In the genomic region with DNA sequence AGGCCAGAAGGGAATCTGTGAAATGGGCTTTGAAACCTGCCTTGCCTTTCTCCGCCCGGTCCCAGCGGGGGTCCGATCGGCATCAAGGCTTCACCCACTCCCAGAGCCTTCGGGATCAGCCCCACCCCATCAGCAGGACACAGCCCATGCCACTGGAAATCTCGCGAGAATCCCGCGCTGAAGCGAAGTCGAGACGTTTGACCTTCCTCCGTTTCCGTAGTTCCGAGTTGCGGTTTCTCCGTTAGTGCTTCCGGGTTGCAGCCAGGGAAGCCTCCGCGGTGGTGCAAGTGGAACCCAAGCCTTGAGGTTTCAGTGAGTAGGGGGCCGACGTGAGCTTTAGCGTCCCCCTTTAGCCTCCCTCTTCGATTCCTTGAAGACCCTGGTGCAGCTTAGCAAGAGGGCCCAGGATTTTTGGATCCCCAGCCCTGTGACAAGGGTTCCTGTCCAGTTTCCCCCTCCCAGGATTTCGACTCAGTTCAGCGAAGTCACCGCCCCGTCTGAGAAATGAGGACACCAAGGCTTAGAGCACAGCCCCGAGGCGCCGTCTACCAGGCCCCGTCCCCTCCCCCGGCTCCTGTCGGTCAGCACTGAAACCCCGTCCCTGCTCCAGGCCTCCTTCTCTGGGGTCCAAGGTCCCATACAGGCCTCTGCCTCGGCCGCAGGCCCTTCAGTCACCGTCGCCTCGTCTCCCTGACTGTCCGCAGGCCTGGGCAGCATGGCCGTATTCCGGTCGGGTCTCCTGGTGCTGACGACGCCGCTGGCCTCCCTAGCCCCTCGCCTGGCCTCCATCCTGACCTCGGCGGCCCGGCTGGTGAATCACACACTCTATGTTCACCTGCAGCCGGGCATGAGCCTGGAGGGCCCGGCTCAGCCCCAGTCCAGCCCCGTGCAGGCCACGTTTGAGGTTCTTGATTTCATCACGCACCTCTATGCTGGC, we compare ENCODE assay signal across 1 cellular context.
TF ChIP-seq lines count a peak whose summit lies in the region.

A gene (plus strand): TSS at position 241 of the 937 bp plus-strand sequence. CDS start 475 bp downstream, at position 716.

TF ChIP-seq in H1, 55 proteins besides CTCF, POLR2A, EP300 and RAD21 (continued from another document):
- TF ChIP-seq, protein P1, sequence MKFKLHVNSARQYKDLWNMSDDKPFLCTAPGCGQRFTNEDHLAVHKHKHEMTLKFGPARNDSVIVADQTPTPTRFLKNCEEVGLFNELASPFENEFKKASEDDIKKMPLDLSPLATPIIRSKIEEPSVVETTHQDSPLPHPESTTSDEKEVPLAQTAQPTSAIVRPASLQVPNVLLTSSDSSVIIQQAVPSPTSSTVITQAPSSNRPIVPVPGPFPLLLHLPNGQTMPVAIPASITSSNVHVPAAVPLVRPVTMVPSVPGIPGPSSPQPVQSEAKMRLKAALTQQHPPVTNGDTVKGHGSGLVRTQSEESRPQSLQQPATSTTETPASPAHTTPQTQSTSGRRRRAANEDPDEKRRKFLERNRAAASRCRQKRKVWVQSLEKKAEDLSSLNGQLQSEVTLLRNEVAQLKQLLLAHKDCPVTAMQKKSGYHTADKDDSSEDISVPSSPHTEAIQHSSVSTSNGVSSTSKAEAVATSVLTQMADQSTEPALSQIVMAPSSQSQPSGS (IDR thresholded peaks at IDR 0.05; ENCODE audit: low read length) = peak; percentile 96; the same call in 1 of the 2 replicates
- peak; percentile 84; the same call in 1 of the 2 replicates for TF ChIP-seq GABPA (IDR thresholded peaks at IDR 0.05; ENCODE audit: borderline replicate concordance, insufficient read depth, low read length)
- TF ChIP-seq TCF12 (IDR thresholded peaks at IDR 0.05; ENCODE audit: low read depth, low read length) = 0 out of 2 replicates have a peak, but pooled peaks have one; percentile 9
- TF ChIP-seq SRF (IDR thresholded peaks at IDR 0.05; ENCODE audit: low read depth, low read length) = no peak
- TF ChIP-seq CHD2 (IDR thresholded peaks at IDR 0.05; ENCODE audit: low read length) = peak; percentile 100
- peak; percentile 68 for TF ChIP-seq KDM5A (IDR thresholded peaks at IDR 0.05; ENCODE audit: low read length)
- TF ChIP-seq POLR2AphosphoS5 (IDR thresholded peaks at IDR 0.05; ENCODE audit: low read depth, low read length) = peak; percentile 29; the same call in 1 of the 2 replicates
- no peak for TF ChIP-seq FOSL1 (IDR thresholded peaks at IDR 0.05; ENCODE audit: insufficient read depth, low read depth, low read length)
- TF ChIP-seq YY1 (IDR thresholded peaks at IDR 0.05; ENCODE audit: low read depth, low read length) = 0 out of 2 replicates have a peak, but pooled peaks have one; percentile 25
- TF ChIP-seq, protein P2, sequence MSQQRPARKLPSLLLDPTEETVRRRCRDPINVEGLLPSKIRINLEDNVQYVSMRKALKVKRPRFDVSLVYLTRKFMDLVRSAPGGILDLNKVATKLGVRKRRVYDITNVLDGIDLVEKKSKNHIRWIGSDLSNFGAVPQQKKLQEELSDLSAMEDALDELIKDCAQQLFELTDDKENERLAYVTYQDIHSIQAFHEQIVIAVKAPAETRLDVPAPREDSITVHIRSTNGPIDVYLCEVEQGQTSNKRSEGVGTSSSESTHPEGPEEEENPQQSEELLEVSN (IDR thresholded peaks at IDR 0.05) = peak; percentile 12; the same call in 1 of the 2 replicates
- peak; percentile 68 for TF ChIP-seq TAF7 (optimal IDR thresholded peaks at IDR 0.05; ENCODE audit: borderline replicate concordance, low read depth, low read length)
- peak; percentile 73; the same call in 1 of the 2 replicates for TF ChIP-seq RBBP5 (IDR thresholded peaks at IDR 0.05; ENCODE audit: borderline replicate concordance, low read depth, low read length)
- no peak for TF ChIP-seq HDAC6 (IDR thresholded peaks at IDR 0.05; ENCODE audit: low read depth, low read length)
- TF ChIP-seq, protein P3, sequence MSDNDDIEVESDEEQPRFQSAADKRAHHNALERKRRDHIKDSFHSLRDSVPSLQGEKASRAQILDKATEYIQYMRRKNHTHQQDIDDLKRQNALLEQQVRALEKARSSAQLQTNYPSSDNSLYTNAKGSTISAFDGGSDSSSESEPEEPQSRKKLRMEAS (IDR thresholded peaks at IDR 0.05) = 0 out of 2 replicates have a peak, but pooled peaks have one; percentile 6
- TF ChIP-seq SIN3A (conservative IDR thresholded peaks at IDR 0.05 in 1 of 2, IDR thresholded peaks at IDR 0.05 in 1 of 2; ENCODE audit: low read depth in 1 of 2, low read length in 2 of 2) = peak; percentile 98
- TF ChIP-seq TAF1 (IDR thresholded peaks at IDR 0.05; ENCODE audit: low read depth, low read length) = peak; percentile 79
- TF ChIP-seq PHF8 (conservative IDR thresholded peaks at IDR 0.05; ENCODE audit: low read depth, low read length) = peak; percentile 63; the same call in 1 of the 2 replicates
- peak in 1 of 2 experiments; percentile 52; a peak in 1 of 4 replicates for TF ChIP-seq HDAC2 (IDR thresholded peaks at IDR 0.05; ENCODE audit: borderline replicate concordance in 1 of 2, low read depth in 2 of 2, low read length in 2 of 2)
- TF ChIP-seq SAP30 (IDR thresholded peaks at IDR 0.05; ENCODE audit: insufficient read depth, insufficient replicate concordance, low read length) = peak; percentile 67
- peak; percentile 98 for TF ChIP-seq BRCA1 (IDR thresholded peaks at IDR 0.05; ENCODE audit: low read depth, low read length)
- TF ChIP-seq TBP (IDR thresholded peaks at IDR 0.05; ENCODE audit: low read depth, low read length) = peak; percentile 66; the same call in 1 of the 2 replicates
- 0 out of 2 replicates have a peak, but pooled peaks have one; percentile 51 for TF ChIP-seq BACH1 (IDR thresholded peaks at IDR 0.05; ENCODE audit: low read length)
- TF ChIP-seq KDM1A (IDR thresholded peaks at IDR 0.05; ENCODE audit: borderline replicate concordance, low read length) = peak; percentile 84
- no peak for TF ChIP-seq SP4 (IDR thresholded peaks at IDR 0.05; ENCODE audit: low read length)
- peak; percentile 72 for TF ChIP-seq KDM4A (IDR thresholded peaks at IDR 0.05; ENCODE audit: low read depth, low read length, severe bottlenecking)
- TF ChIP-seq NANOG (IDR thresholded peaks at IDR 0.05; ENCODE audit: insufficient read depth, low read depth, low read length, poor library complexity, severe bottlenecking) = no peak
- TF ChIP-seq SP1 (IDR thresholded peaks at IDR 0.05; ENCODE audit: low read depth, low read length) = 0 out of 2 replicates have a peak, but pooled peaks have one; percentile 47
- TF ChIP-seq CHD1 (IDR thresholded peaks at IDR 0.05; ENCODE audit: low read depth, low read length) = no peak
- TF ChIP-seq CREB1 (IDR thresholded peaks at IDR 0.05) = peak; percentile 61; the same call in 1 of the 2 replicates
TF ChIP-seq in H1: peak in this region for 23.
